ENCODE assay signal across 2 cellular contexts in the genomic region with DNA sequence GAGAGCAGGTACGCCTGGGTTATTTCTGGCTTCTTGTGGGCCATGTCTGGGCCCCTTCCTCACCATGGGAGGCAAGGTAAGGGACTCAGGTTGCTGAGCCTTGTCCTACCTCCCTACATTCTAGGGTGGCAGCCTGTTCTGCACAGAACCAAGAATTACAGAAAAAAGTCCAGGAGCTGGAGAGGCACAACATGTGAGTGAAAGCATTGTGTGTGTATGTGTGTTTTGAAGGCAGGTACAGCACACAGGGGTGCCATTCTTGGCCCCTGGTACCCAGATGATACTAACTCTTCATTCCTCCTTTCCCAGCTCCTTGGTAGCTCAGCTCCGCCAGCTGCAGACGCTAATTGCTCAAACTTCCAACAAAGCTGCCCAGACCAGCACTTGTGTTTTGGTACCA.
A peak's percentile ranks its signal among the peaks of the same experiment; 100 is the strongest.
TF ChIP-seq lines count a peak whose summit lies in the region.

No MANE protein-coding gene starts in this region.

TF ChIP-seq in GM12878, 131 proteins besides CTCF, POLR2A, EP300 and RAD21:
- peak; percentile 23; the same call in 1 of the 2 replicates for TF ChIP-seq POLR2AphosphoS2 (IDR thresholded peaks at IDR 0.05; ENCODE audit: low read depth, low read length)
- no peak for TF ChIP-seq STAT3 (IDR thresholded peaks at IDR 0.05; ENCODE audit: low read depth, low read length)
- TF ChIP-seq MYC (IDR thresholded peaks at IDR 0.05; ENCODE audit: insufficient read depth, insufficient read length, insufficient replicate concordance, low read length, severe bottlenecking), result no peak
- no peak for TF ChIP-seq TCF12 (IDR thresholded peaks at IDR 0.05; ENCODE audit: low read depth, low read length)
- TF ChIP-seq, protein P1, sequence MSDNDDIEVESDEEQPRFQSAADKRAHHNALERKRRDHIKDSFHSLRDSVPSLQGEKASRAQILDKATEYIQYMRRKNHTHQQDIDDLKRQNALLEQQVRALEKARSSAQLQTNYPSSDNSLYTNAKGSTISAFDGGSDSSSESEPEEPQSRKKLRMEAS (IDR thresholded peaks at IDR 0.05; ENCODE audit: low read depth, low read length), result no peak
- TF ChIP-seq, protein P2, sequence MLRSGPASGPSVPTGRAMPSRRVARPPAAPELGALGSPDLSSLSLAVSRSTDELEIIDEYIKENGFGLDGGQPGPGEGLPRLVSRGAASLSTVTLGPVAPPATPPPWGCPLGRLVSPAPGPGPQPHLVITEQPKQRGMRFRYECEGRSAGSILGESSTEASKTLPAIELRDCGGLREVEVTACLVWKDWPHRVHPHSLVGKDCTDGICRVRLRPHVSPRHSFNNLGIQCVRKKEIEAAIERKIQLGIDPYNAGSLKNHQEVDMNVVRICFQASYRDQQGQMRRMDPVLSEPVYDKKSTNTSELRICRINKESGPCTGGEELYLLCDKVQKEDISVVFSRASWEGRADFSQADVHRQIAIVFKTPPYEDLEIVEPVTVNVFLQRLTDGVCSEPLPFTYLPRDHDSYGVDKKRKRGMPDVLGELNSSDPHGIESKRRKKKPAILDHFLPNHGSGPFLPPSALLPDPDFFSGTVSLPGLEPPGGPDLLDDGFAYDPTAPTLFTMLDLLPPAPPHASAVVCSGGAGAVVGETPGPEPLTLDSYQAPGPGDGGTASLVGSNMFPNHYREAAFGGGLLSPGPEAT (IDR thresholded peaks at IDR 0.05; ENCODE audit: low read depth), result no peak
- 0 out of 2 replicates have a peak, but pooled peaks have one; percentile 46 for TF ChIP-seq PML (IDR thresholded peaks at IDR 0.05; ENCODE audit: low read length)
- no peak for TF ChIP-seq PAX5 (IDR thresholded peaks at IDR 0.05; ENCODE audit: borderline replicate concordance, low read depth, low read length)
- no peak for TF ChIP-seq ZNF24 (IDR thresholded peaks at IDR 0.05)
- no peak for TF ChIP-seq HCFC1 (IDR thresholded peaks at IDR 0.05; ENCODE audit: low read length)
- TF ChIP-seq STAT1 (conservative IDR thresholded peaks at IDR 0.05), result no peak
- TF ChIP-seq NFIC (IDR thresholded peaks at IDR 0.05; ENCODE audit: low read depth, low read length), result no peak
- TF ChIP-seq CHD1 (IDR thresholded peaks at IDR 0.05; ENCODE audit: low read depth, low read length), result no peak
- TF ChIP-seq FOS (IDR thresholded peaks at IDR 0.05; ENCODE audit: borderline replicate concordance, extremely low read depth, insufficient read length), result no peak
- TF ChIP-seq KAT2A (conservative IDR thresholded peaks at IDR 0.05; ENCODE audit: control insufficient read depth, low read depth, low read length), result no peak
- TF ChIP-seq ZSCAN29 (IDR thresholded peaks at IDR 0.05), result no peak

TF ChIP-seq in SK-N-SH treated with all-trans-retinoic acid at 6 μM for 48 hours, 23 proteins besides CTCF, POLR2A, EP300 and RAD21:
- TF ChIP-seq SNAI2 (CRISPR knock-in tag; IDR thresholded peaks at IDR 0.05), result no peak
- no peak for TF ChIP-seq CSDC2 (CRISPR knock-in tag; IDR thresholded peaks at IDR 0.05)
- TF ChIP-seq ISL1 (CRISPR knock-in tag; IDR thresholded peaks at IDR 0.05), result no peak
